ENCODE assay signal across 23 cellular contexts in genomic region chr3:50057756-50058155, GRCh38.
"Had no signal": no experiment of that assay in that cellular context is flagged by ENCODE, and none has a peak within 500 bp of the region (broad histone marks: within the 10 kb centered on the region; RNA-seq: fewer than 3 reads in every experiment).

No MANE protein-coding gene starts in this region.

- H3K27ac ChIP-seq: adrenal gland, body of pancreas, breast epithelium, Peyer's patch, SJSA1 had no signal

- H3K4me3 ChIP-seq: adrenal gland, body of pancreas, breast epithelium, Peyer's patch, SJSA1 had no signal

- ATAC-seq: activated naive CD4-positive, alpha-beta T cell treated with anti-CD3 and anti-CD28 coated beads, Interleukin-2, amount 50 U/mL, for 72 hours; body of pancreas had no signal

- H3K4me2 ChIP-seq: SK-N-SH had no signal

- H3K4me1 Mint-ChIP-seq: activated CD4-positive, alpha-beta T cell treated with anti-CD3 and anti-CD28 coated beads, Interleukin-2, amount 10 ng/mL, durations not matched to agents 24 days and 14 days had no signal

- H3K4me1 ChIP-seq: adrenal gland, body of pancreas, breast epithelium, Peyer's patch, SJSA1 had no signal

- H3K9me2 ChIP-seq: SK-N-SH had no signal

- DNase-seq: activated CD4-positive, alpha-beta T cell treated with anti-CD3 and anti-CD28 coated beads, Interleukin-2, amount 10 ng/mL, durations not matched to agents 24 days and 14 days; activated CD4-positive, alpha-beta T cell treated with anti-CD3 and anti-CD28 coated beads, Interleukin-2, amount 50 U/mL, for 4 hours; activated effector memory CD4-positive, alpha-beta T cell treated with anti-CD3 and anti-CD28 coated beads, Interleukin-2, amount 50 U/mL, for 16 hours; activated naive CD4-positive, alpha-beta T cell; activated T-cell treated with anti-CD3 and anti-CD28 coated beads, Interleukin-2, amount 50 U/mL, for 1 hour; adrenal gland; body of pancreas; NCI-H1105; NCI-H1436; NCI-H1694; NCI-H1930; NCI-H2081 treated with DMSO at 0.1 percent for 48 hours; NCI-H226; NCI-H524 treated with DMSO at 0.1 percent for 48 hours; Peyer's patch; RPMI8226; SHP77 treated with DMSO at 0.1 percent for 48 hours; SK-N-SH had no signal

- H3K9me3 Mint-ChIP-seq: activated CD4-positive, alpha-beta T cell treated with anti-CD3 and anti-CD28 coated beads, Interleukin-2, amount 10 ng/mL, durations not matched to agents 24 days and 14 days; activated naive CD4-positive, alpha-beta T cell treated with anti-CD3 and anti-CD28 coated beads, Interleukin-2, amount 50 U/mL, for 72 hours; T-helper 1 cell treated with Interleukin-12 subunit alpha and Interleukin-12 subunit beta and Interleukin-4 antibody, amounts not matched to agents 30 μg/mL and 1 μg/mL, for 36 hours; T-helper 2 cell treated with Interferon-gamma antibody and Interleukin-4, amounts not matched to agents 5 μg/mL and 100 μg/mL, for 36 hours had no signal

- H3K27me3 Mint-ChIP-seq: activated CD4-positive, alpha-beta T cell treated with anti-CD3 and anti-CD28 coated beads, Interleukin-2, amount 10 ng/mL, durations not matched to agents 24 days and 14 days had no signal

- H3K9me3 ChIP-seq: adrenal gland, breast epithelium, Peyer's patch, SJSA1, SK-N-SH had no signal

- H3K27ac Mint-ChIP-seq: activated CD4-positive, alpha-beta T cell treated with anti-CD3 and anti-CD28 coated beads, Interleukin-2, amount 10 ng/mL, durations not matched to agents 24 days and 14 days; activated naive CD4-positive, alpha-beta T cell treated with anti-CD3 and anti-CD28 coated beads, Interleukin-2, amount 50 U/mL, for 72 hours; T-helper 1 cell treated with Interleukin-12 subunit alpha and Interleukin-12 subunit beta and Interleukin-4 antibody, amounts not matched to agents 30 μg/mL and 1 μg/mL, for 36 hours; T-helper 2 cell treated with Interferon-gamma antibody and Interleukin-4, amounts not matched to agents 5 μg/mL and 100 μg/mL, for 36 hours had no signal

- H3K4me3 Mint-ChIP-seq: activated CD4-positive, alpha-beta T cell treated with anti-CD3 and anti-CD28 coated beads, Interleukin-2, amount 10 ng/mL, durations not matched to agents 24 days and 14 days; T-helper 1 cell treated with Interleukin-12 subunit alpha and Interleukin-12 subunit beta and Interleukin-4 antibody, amounts not matched to agents 30 μg/mL and 1 μg/mL, for 36 hours; T-helper 2 cell treated with Interferon-gamma antibody and Interleukin-4, amounts not matched to agents 5 μg/mL and 100 μg/mL, for 36 hours had no signal

- H3K27me3 ChIP-seq: adrenal gland, body of pancreas, breast epithelium, Peyer's patch, SJSA1 had no signal
